ENCODE assay signal across 28 cellular contexts in genomic region chr1:106699436-106699835, GRCh38.
"Had no signal": no experiment of that assay in that cellular context is flagged by ENCODE, and none has a peak within 500 bp of the region (broad histone marks: within the 10 kb centered on the region; RNA-seq: fewer than 3 reads in every experiment).

No MANE protein-coding gene starts in this region.

- ATAC-seq: activated naive CD4-positive, alpha-beta T cell treated with anti-CD3 and anti-CD28 coated beads, Interleukin-2, amount 50 U/mL, for 72 hours; left lung; naive thymus-derived CD8-positive, alpha-beta T cell; T-helper 17 cell; upper lobe of right lung had no signal

- H3K27me3 Mint-ChIP-seq: activated CD4-positive, alpha-beta memory T cell treated with anti-CD3 and anti-CD28 coated beads, Interleukin-2, amount 10 ng/mL, durations not matched to agents 7 days and 5 days; activated CD4-positive, alpha-beta T cell treated with anti-CD3 and anti-CD28 coated beads, Interleukin-2, amount 10 ng/mL, durations not matched to agents 24 days and 14 days; central memory CD8-positive, alpha-beta T cell; naive thymus-derived CD8-positive, alpha-beta T cell; T-helper 17 cell had no signal

- DNase-seq: activated CD4-positive, alpha-beta memory T cell treated with anti-CD3 and anti-CD28 coated beads, Interleukin-2, amount 10 ng/mL, durations not matched to agents 7 days and 5 days; activated CD4-positive, alpha-beta T cell treated with anti-CD3 and anti-CD28 coated beads, Interleukin-2, amount 10 ng/mL, durations not matched to agents 24 days and 14 days; activated gamma-delta T cell; adrenal gland; brain microvascular endothelial cell; effector memory CD4-positive, alpha-beta T cell; glutamatergic neuron; hippocampal formation; kidney glomerular epithelial cell; left lung; naive thymus-derived CD8-positive, alpha-beta T cell; posterior cingulate gyrus; sigmoid colon; stimulated activated CD4-positive, alpha-beta T cell treated with anti-CD3 and anti-CD28 coated beads, Interleukin-4, amount 100 ng/mL, for 24 hours; stimulated activated naive CD4-positive, alpha-beta T cell treated with Interleukin-2 at 50 U/mL for 16 hours; SW 1271; T-helper 17 cell; upper lobe of right lung had no signal

- H3K4me1 Mint-ChIP-seq: activated CD4-positive, alpha-beta memory T cell treated with anti-CD3 and anti-CD28 coated beads, Interleukin-2, amount 10 ng/mL, durations not matched to agents 7 days and 5 days; activated CD4-positive, alpha-beta T cell treated with anti-CD3 and anti-CD28 coated beads, Interleukin-2, amount 10 ng/mL, durations not matched to agents 24 days and 14 days; central memory CD8-positive, alpha-beta T cell; naive thymus-derived CD8-positive, alpha-beta T cell; neural progenitor cell; T-helper 17 cell had no signal

- H3K4me3 Mint-ChIP-seq: activated CD4-positive, alpha-beta memory T cell treated with anti-CD3 and anti-CD28 coated beads, Interleukin-2, amount 10 ng/mL, durations not matched to agents 7 days and 5 days; activated CD4-positive, alpha-beta T cell treated with anti-CD3 and anti-CD28 coated beads, Interleukin-2, amount 10 ng/mL, durations not matched to agents 24 days and 14 days; activated T-helper 1 cell treated with anti-CD3 and anti-CD28 coated beads, Interleukin-12 subunit alpha, Interleukin-12 subunit beta, Interleukin-2, Interleukin-4 antibody, amounts not matched to agents 30 ng/mL and 10 ng/mL and 1 ng/mL, durations not matched to agents 14 hours and 24 hours and 36 hours; central memory CD8-positive, alpha-beta T cell; naive thymus-derived CD8-positive, alpha-beta T cell; neural progenitor cell; T-helper 17 cell had no signal

- FAIRE-seq: colon, endothelial cell of umbilical vein, frontal cortex had no signal

- H3K4me1 ChIP-seq: adrenal gland, ascending aorta, esophagus muscularis mucosa, left lung, neural progenitor cell, sigmoid colon, upper lobe of right lung had no signal

- H3K4me3 ChIP-seq: adrenal gland, ascending aorta, esophagus muscularis mucosa, left lung, lung, neural progenitor cell, sigmoid colon, upper lobe of right lung had no signal

- H3K9me3 ChIP-seq: adrenal gland, ascending aorta, esophagus muscularis mucosa, left lung, sigmoid colon, upper lobe of right lung had no signal

- H3K36me3 Mint-ChIP-seq: activated naive CD4-positive, alpha-beta T cell treated with anti-CD3 and anti-CD28 coated beads, Interleukin-2, amount 50 U/mL, for 72 hours; naive thymus-derived CD8-positive, alpha-beta T cell; neural progenitor cell had no signal

- H3K27ac Mint-ChIP-seq: activated CD4-positive, alpha-beta memory T cell treated with anti-CD3 and anti-CD28 coated beads, Interleukin-2, amount 10 ng/mL, durations not matched to agents 7 days and 5 days; activated CD4-positive, alpha-beta T cell treated with anti-CD3 and anti-CD28 coated beads, Interleukin-2, amount 10 ng/mL, durations not matched to agents 24 days and 14 days; activated naive CD4-positive, alpha-beta T cell treated with anti-CD3 and anti-CD28 coated beads, Interleukin-2, amount 50 U/mL, for 72 hours; activated T-helper 1 cell treated with anti-CD3 and anti-CD28 coated beads, Interleukin-12 subunit alpha, Interleukin-12 subunit beta, Interleukin-2, Interleukin-4 antibody, amounts not matched to agents 30 ng/mL and 10 ng/mL and 1 ng/mL, durations not matched to agents 14 hours and 24 hours and 36 hours; naive thymus-derived CD8-positive, alpha-beta T cell; neural progenitor cell; T-helper 17 cell had no signal

- H3K27me3 ChIP-seq: adrenal gland, ascending aorta, brain microvascular endothelial cell, esophagus muscularis mucosa, left lung, neural progenitor cell, sigmoid colon, upper lobe of right lung had no signal

- H3K36me3 ChIP-seq: adrenal gland, ascending aorta, brain microvascular endothelial cell, esophagus muscularis mucosa, left lung, neural progenitor cell, sigmoid colon, upper lobe of right lung had no signal
